In the genomic region with DNA sequence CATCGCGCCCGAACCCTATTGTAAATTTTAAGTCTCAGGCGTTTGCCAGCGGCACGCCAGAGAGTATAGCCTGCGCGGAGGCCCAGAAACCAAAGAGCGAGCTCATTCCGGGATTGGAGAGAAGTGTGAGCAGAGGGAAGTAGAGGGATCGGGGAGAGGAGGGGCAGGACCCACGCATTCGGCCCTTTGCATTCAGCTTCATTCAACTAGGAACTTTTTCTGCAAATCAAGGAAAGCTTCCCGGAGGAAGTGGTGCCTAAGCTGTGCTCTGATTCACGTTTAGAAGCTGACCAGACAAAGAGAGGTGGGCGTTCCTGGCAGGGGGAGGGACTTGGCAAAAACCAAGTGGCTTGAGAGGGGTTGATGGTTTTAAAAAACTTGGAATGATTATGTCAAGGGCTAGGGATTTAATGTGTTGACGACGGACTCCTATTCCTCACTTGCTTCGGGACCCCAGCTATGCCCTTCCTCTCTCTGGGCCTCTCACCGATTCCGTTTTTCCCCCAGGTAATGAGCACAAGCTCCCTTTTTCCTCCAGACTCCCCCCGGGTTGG, we compare ENCODE assay signal across 8 cellular contexts. TPM values are rescaled to one million over a fixed set of nuclear protein-coding genes. Genes with fewer than 3 reads are reported as not detected.
DNase-seq lines count a peak whose midpoint lies in the region; ATAC-seq and TF ChIP-seq lines count a peak whose summit lies in the region.

No MANE protein-coding gene starts in this region.

- TF ChIP-seq CTCF in AG04449 (IDR thresholded peaks at IDR 0.05; ENCODE audit: insufficient read depth, low read length, missing control alignments) = no peak
- no peak for TF ChIP-seq CTCF in GM12865 (IDR thresholded peaks at IDR 0.05; ENCODE audit: insufficient read depth, low read depth, low read length, missing control alignments)

- H3K9me3 Mint-ChIP-seq in activated T-helper 17 cell treated with anti-CD3 and anti-CD28 coated beads, Interleukin-2, amount 50 U/mL, for 72 hours = no peaks in the 10 kb centered on the region

- DNase-seq in AG04449 (ENCODE audit: low read depth, low spot score) (peak; percentile 80), GM12865 (ENCODE audit: low read depth) (peak; percentile 95), NCI-H510A (lab: John Stamatoyannopoulos, UW) (peak; percentile 88), germinal center (ENCODE audit: low spot score) (peak; percentile 77), non-pigmented ciliary epithelial cell (ENCODE audit: low read depth) (peak; percentile 85), GDM1 (lab: John Stamatoyannopoulos, UW) (no peak)

- peak overlapping the region; percentile 60 for H3K4me3 ChIP-seq in AG04449 (ENCODE audit: low read depth, low read length)
- H3K4me3 ChIP-seq in GM12865 (ENCODE audit: low read depth, low read length) = peak overlapping the region; percentile 95

- H3K4me3 Mint-ChIP-seq in activated T-helper 17 cell treated with anti-CD3 and anti-CD28 coated beads, Interleukin-2, amount 50 U/mL, for 72 hours = peak overlapping the region; percentile 94

- peaks cover 49% of the 10 kb centered on the region for H3K36me3 Mint-ChIP-seq in activated T-helper 17 cell treated with anti-CD3 and anti-CD28 coated beads, Interleukin-2, amount 50 U/mL, for 72 hours (ENCODE audit: low read depth)

- no peaks in the 10 kb centered on the region for H3K27me3 Mint-ChIP-seq in activated T-helper 17 cell treated with anti-CD3 and anti-CD28 coated beads, Interleukin-2, amount 50 U/mL, for 72 hours

- CTCF ChIA-PET in AG04449 (lab: Yijun Ruan, JAX) = interaction anchor here (1.0 to 6.1 kb wide), 10 partner anchors 9 to 173 kb away, joined by 3 to 53 read pairs (median 20); a partner anchor contains a TSS

- H3K4me1 Mint-ChIP-seq in activated T-helper 17 cell treated with anti-CD3 and anti-CD28 coated beads, Interleukin-2, amount 50 U/mL, for 72 hours = peaks cover 19% of the 10 kb centered on the region

- H3K27ac Mint-ChIP-seq in activated T-helper 17 cell treated with anti-CD3 and anti-CD28 coated beads, Interleukin-2, amount 50 U/mL, for 72 hours = peak overlapping the region; percentile 99

- peak; percentile 17 for ATAC-seq in HG03108 (IDR thresholded peaks at IDR 0.05; ENCODE audit: unreplicated experiment)
- peak; percentile 30 for ATAC-seq in activated T-helper 17 cell treated with anti-CD3 and anti-CD28 coated beads, Interleukin-2, amount 50 U/mL, for 72 hours (replicated peaks)

- POLR2A ChIA-PET in AG04449 (lab: Yijun Ruan, JAX) = interaction anchor here (0.8 to 4.2 kb wide), 7 partner anchors 11 to 191 kb away, joined by 3 to 23 read pairs (median 4); a partner anchor contains a TSS

RNA-seq across cellular contexts. Expression of a gene that starts 0.9 kb away (rescaled TPM):
- 100 to 1,000 TPM; 183 to 345 TPM for total RNA-seq in activated T-helper 17 cell treated with anti-CD3 and anti-CD28 coated beads, Interleukin-2, amount 50 U/mL, for 72 hours

RNA-seq across cellular contexts. Expression of a gene that starts 10.5 kb away (rescaled TPM):
- total RNA-seq in activated T-helper 17 cell treated with anti-CD3 and anti-CD28 coated beads, Interleukin-2, amount 50 U/mL, for 72 hours = 10 to 100 TPM; 61.1 to 80.5 TPM

RNA-seq across cellular contexts. Expression of a gene that starts 10.6 kb away (rescaled TPM):
- 100 to 1,000 TPM; 150 to 218 TPM for total RNA-seq in activated T-helper 17 cell treated with anti-CD3 and anti-CD28 coated beads, Interleukin-2, amount 50 U/mL, for 72 hours

RNA-seq across cellular contexts. Expression of a gene that starts 13.2 kb away (rescaled TPM):
- total RNA-seq in activated T-helper 17 cell treated with anti-CD3 and anti-CD28 coated beads, Interleukin-2, amount 50 U/mL, for 72 hours = 1 to 10 TPM; 8.5 to 8.6 TPM

RNA-seq across cellular contexts. Expression of a gene that starts 14.7 kb away (rescaled TPM):
- 1 to 10 TPM in 1 of 2 donors, under 1 TPM in 1; 0.93 to 4.3 TPM for total RNA-seq in activated T-helper 17 cell treated with anti-CD3 and anti-CD28 coated beads, Interleukin-2, amount 50 U/mL, for 72 hours
